ENCODE assay signal across 8 cellular contexts in the genomic region with DNA sequence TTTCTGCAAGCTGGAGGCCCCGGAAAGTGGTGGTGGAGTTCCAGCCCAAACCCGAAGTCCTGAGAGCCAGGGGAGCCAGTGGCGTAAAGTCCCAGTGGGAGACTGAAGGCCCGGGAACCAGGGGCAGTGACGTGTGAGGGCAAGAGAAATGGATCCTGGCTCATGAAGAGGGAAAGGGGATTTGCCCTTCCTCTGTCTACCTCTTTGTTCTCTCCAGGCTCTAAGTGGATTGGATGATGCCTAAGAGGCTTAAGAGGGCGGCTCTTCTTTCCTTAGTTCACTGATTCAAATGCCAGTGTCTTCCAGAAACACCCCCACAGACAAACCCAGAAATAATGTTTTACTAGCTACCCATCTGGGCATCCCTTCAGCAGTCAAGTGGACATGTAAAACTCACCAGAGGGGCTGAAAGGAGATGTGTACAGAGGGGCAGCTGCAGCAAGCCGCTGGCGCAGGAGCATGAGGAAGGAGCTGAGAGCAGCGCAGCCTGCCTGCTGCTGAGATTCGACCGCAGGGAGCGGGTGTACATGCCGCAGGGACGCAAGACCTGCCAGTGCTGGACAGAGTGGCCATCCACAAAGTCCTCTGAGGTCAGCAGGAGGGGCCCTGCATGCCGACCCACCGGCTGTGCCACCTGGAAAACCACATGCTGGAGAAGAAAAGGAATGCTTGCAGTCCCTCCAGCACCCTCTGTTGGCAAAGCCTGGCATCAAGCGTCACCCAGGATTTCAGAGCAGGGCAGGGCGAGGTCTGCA.
A peak's percentile ranks its signal among the peaks of the same experiment; 100 is the strongest.
DNase-seq lines count a peak whose midpoint lies in the region; ATAC-seq and TF ChIP-seq lines count a peak whose summit lies in the region.

No MANE protein-coding gene starts in this region.

- H3K4me2 ChIP-seq in DND-41 (ENCODE audit: insufficient read depth, low read length), result no peak overlapping the region

- H3K36me3 ChIP-seq in DND-41 (ENCODE audit: insufficient read depth, low read length), result no peaks in the 10 kb centered on the region
- no peaks in the 10 kb centered on the region for H3K36me3 ChIP-seq in adipocyte (ENCODE audit: control insufficient read depth, insufficient read depth, low read length, severe bottlenecking)

- H3K27me3 ChIP-seq in DND-41 (ENCODE audit: insufficient read depth, low read length, poor library complexity), result no peaks in the 10 kb centered on the region
- H3K27me3 ChIP-seq in adipocyte (replicated peaks; ENCODE audit: control insufficient read depth, insufficient read depth, low read length), result no peaks in the 10 kb centered on the region

- H3K9me3 ChIP-seq in DND-41 (ENCODE audit: insufficient read depth, low read length, severe bottlenecking) (no peaks in the 10 kb centered on the region), adipocyte (ENCODE audit: control insufficient read depth, low read length) (peaks cover 6% of the 10 kb centered on the region)

- peak; percentile 51 for DNase-seq in 8988T
- peak; percentile 36 for DNase-seq in DND-41
- DNase-seq in NCI-H2029 (lab: John Stamatoyannopoulos, UW), result peak; percentile 78
- DNase-seq in adipocyte (ENCODE audit: low read depth), result peak; percentile 58
- peak; percentile 25 for DNase-seq in hepatic stellate cell (ENCODE audit: low spot score)
- peak; percentile 24 for DNase-seq in skeletal muscle cell (ENCODE audit: low read depth)
- DNase-seq in T1000 (lab: John Stamatoyannopoulos, UW), result no peak
- no peak for DNase-seq in T-helper 9 cell

- H3K4me3 ChIP-seq in DND-41 (ENCODE audit: low read depth in 1 of 2, low read length in 2 of 2) (no peak overlapping the region), adipocyte (ENCODE audit: low read length) (no peak overlapping the region), skeletal muscle cell (ENCODE audit: low read depth, low read length) (no peak overlapping the region)

- H3K9ac ChIP-seq in DND-41 (ENCODE audit: low read depth, low read length) (no peak overlapping the region), adipocyte (ENCODE audit: low read length) (no peak overlapping the region)

- no peak overlapping the region for H2AFZ ChIP-seq in DND-41 (ENCODE audit: low read depth, low read length)

- no peaks in the 10 kb centered on the region for H3K4me1 ChIP-seq in DND-41 (ENCODE audit: insufficient read depth, low read length)
- H3K4me1 ChIP-seq in adipocyte (ENCODE audit: control insufficient read depth, insufficient read depth, low read length), result peaks cover 9% of the 10 kb centered on the region

- H4K20me1 ChIP-seq in DND-41 (ENCODE audit: insufficient read depth, low read length), result peaks cover 19% of the 10 kb centered on the region

- peak; percentile 72 for ATAC-seq in DND-41 (ENCODE audit: insufficient read depth, low read depth)

- peaks cover 30% of the 10 kb centered on the region for H3K79me2 ChIP-seq in DND-41 (ENCODE audit: insufficient read depth, low read length)

- TF ChIP-seq CTCF in DND-41 (IDR thresholded peaks at IDR 0.05; ENCODE audit: borderline replicate concordance, extremely low read depth, low read length, poor library complexity, severe bottlenecking), result peak; percentile 65

- H3K27ac ChIP-seq in DND-41 (ENCODE audit: low read length), result no peak overlapping the region

Comparison
In these comparisons a context has a peak if more than half of its experiments do, and no peak if none do; other contexts are left out.
1. DNase-seq: peak in 8988T (single experiment), DND-41 (single experiment), NCI-H2029 (single experiment), adipocyte (single experiment), hepatic stellate cell (single experiment) and skeletal muscle cell (single experiment); none in T1000 (single experiment) and T-helper 9 cell (single experiment).